ENCODE assay signal across 25 cellular contexts in the genomic region with DNA sequence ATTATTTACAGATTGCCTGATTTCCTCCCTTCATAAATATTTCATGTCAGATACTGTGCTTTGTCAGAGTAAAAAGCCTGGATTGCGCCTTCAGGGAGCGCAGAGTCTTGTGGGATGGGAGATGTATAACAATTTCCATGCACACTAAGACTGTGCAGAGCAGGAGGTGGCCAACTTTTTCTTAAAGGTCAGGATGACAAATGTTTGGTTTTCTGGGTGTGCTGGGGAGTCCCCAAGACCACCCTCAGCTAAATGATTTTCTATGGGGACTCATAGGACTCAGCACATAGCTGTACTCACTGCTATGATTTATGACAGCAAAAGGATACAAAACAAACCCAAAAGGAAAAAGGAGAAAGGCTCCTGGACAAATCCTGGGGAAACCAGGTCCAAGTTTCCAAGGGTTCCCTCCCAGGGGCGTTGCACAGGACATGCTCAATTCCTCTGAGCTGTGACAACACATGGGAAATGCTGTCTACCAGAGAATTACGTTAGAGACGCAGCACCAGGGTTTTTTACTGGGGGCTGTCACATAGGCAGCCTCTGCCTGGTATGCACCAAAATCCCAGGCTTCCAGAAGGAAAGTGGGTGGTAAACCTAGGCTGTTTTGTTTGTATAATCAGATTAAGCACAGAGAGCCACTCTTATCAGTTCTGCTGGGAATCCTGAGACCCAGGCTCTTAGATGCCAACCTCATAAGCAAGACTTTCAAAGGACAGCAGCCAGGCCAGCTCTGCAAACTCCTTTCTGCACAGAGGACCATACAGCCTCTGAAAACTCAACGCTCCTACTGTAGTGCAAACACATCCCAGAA. TPM values are rescaled to one million over a fixed set of nuclear protein-coding genes. Genes with fewer than 3 reads are reported as not detected.
A peak's percentile ranks its signal among the peaks of the same experiment; 100 is the strongest.
DNase-seq lines count a peak whose midpoint lies in the region; ATAC-seq and TF ChIP-seq lines count a peak whose summit lies in the region.
"Had no signal": no experiment of that assay in that cellular context is flagged by ENCODE, and none has a peak within 500 bp of the region (broad histone marks: within the 10 kb centered on the region; RNA-seq: fewer than 3 reads in every experiment).

No MANE protein-coding gene starts in this region.

- no peaks in the 10 kb centered on the region for H3K36me3 ChIP-seq in mesodermal cell (ENCODE audit: control insufficient read depth, insufficient read depth, low read length)
- H3K36me3 ChIP-seq: BE2C, SJSA1 had no signal

- no peaks in the 10 kb centered on the region for H3K9me3 ChIP-seq in mesodermal cell (ENCODE audit: control insufficient read depth, low read length)
- H3K9me3 ChIP-seq: BE2C, SJSA1 had no signal

- ATAC-seq in stimulated activated naive CD8-positive, alpha-beta T cell treated with anti-CD3 and anti-CD28 coated beads, Interleukin-15, Interleukin-2, amounts not matched to agents 100 U/mL and 50 U/mL, for 24 hours: peak; percentile 80
- no peak for ATAC-seq in stimulated activated naive CD8-positive, alpha-beta T cell treated with anti-CD3 and anti-CD28 coated beads, Interleukin-15, amount 100 ng/mL, for 72 hours
- ATAC-seq: GM23338, PC-3 had no signal

- no peak overlapping the region for H3K4me3 ChIP-seq in mesodermal cell (ENCODE audit: extremely low read depth, insufficient read depth, low read length, poor library complexity, severe bottlenecking)
- H3K4me3 ChIP-seq: GM23338, SJSA1 had no signal

- no peaks in the 10 kb centered on the region for H3K9me3 Mint-ChIP-seq in stimulated activated naive CD8-positive, alpha-beta T cell treated with anti-CD3 and anti-CD28 coated beads, Interleukin-15, amount 100 ng/mL, for 72 hours
- H3K9me3 Mint-ChIP-seq: CD14-positive monocyte; CD8-positive, alpha-beta memory T cell; GM23338; H9 had no signal

- H3K4me1 Mint-ChIP-seq in stimulated activated naive CD8-positive, alpha-beta T cell treated with anti-CD3 and anti-CD28 coated beads, Interleukin-15, amount 100 ng/mL, for 72 hours: no peaks in the 10 kb centered on the region
- H3K4me1 Mint-ChIP-seq: CD14-positive monocyte; CD8-positive, alpha-beta memory T cell; GM23338 had no signal

- H3K27me3 Mint-ChIP-seq in stimulated activated naive CD8-positive, alpha-beta T cell treated with anti-CD3 and anti-CD28 coated beads, Interleukin-15, amount 100 ng/mL, for 72 hours: no peaks in the 10 kb centered on the region

- TF ChIP-seq CTCF in GM13977 (IDR thresholded peaks at IDR 0.05; ENCODE audit: extremely low read depth, insufficient read depth, missing control alignments): no peak

- 60 to 85% methylated on average over 3 of the region's 6 CpGs for WGBS in mesodermal cell (ENCODE audit: insufficient coverage in 2 of 2), 2 experiments

- H3K4me3 Mint-ChIP-seq in stimulated activated naive CD8-positive, alpha-beta T cell treated with anti-CD3 and anti-CD28 coated beads, Interleukin-15, amount 100 ng/mL, for 72 hours: no peak overlapping the region
- H3K4me3 Mint-ChIP-seq: CD14-positive monocyte; CD8-positive, alpha-beta memory T cell; GM23338; H9 had no signal

- H3K27ac Mint-ChIP-seq in stimulated activated naive CD8-positive, alpha-beta T cell treated with anti-CD3 and anti-CD28 coated beads, Interleukin-15, amount 100 ng/mL, for 72 hours: no peak overlapping the region
- H3K27ac Mint-ChIP-seq: CD14-positive monocyte; CD8-positive, alpha-beta memory T cell; GM23338; H9 had no signal

- peaks cover 14% of the 10 kb centered on the region for H3K4me1 ChIP-seq in mesodermal cell (ENCODE audit: control insufficient read depth, insufficient read depth, low read length, poor library complexity, severe bottlenecking)
- H3K4me1 ChIP-seq: BE2C, SJSA1 had no signal

- in situ Hi-C loops in GM13977 (cut with MboI; ENCODE audit: low pct_unique_long_range_greater_than_20kb, low sequenced_read_pairs, unreplicated experiment): no loop called here

- DNase-seq in DMS53 (lab: John Stamatoyannopoulos, UW): peak; percentile 14
- no peak for DNase-seq in DMS53 treated with DMSO at 0.1 percent for 48 hours (lab: John Stamatoyannopoulos, UW; ENCODE audit: unreplicated experiment)
- peak; percentile 7 for DNase-seq in stimulated activated naive CD8-positive, alpha-beta T cell treated with anti-CD3 and anti-CD28 coated beads, Interleukin-15, Interleukin-2, amounts not matched to agents 100 U/mL and 50 U/mL, for 24 hours
- DNase-seq in stimulated activated naive CD8-positive, alpha-beta T cell treated with anti-CD3 and anti-CD28 coated beads, Interleukin-15, amount 100 ng/mL, for 72 hours: no peak
- no peak for DNase-seq in NCI-H2171 (lab: John Stamatoyannopoulos, UW)
- DNase-seq in GM13977 (ENCODE audit: low spot score): no peak
- no peak for DNase-seq in activated CD8-positive, alpha-beta memory T cell treated with anti-CD3 and anti-CD28 coated beads, Interleukin-2, amount 50 U/mL, for 4 hours
- DNase-seq: BE2C; CD8-positive, alpha-beta memory T cell; DMS 273 treated with DMSO at 0.1 percent for 48 hours; DND-41; H9; Karpas-422; NCI-H1105; NCI-H1436 treated with DMSO at 0.1 percent for 48 hours; NCI-H187 treated with DMSO at 0.1 percent for 48 hours; NCI-H524; NCI-H748 treated with DMSO at 0.1 percent for 48 hours; NK-92 treated with Interleukin-12 subunit alpha and Interleukin-12 subunit beta, amount 100 ng/mL, for 24 hours; PC-3 had no signal

- peak overlapping the region; percentile 68 for H3K27ac ChIP-seq in mesodermal cell (ENCODE audit: low read depth, low read length, severe bottlenecking)
- H3K27ac ChIP-seq: 22Rv1, SJSA1 had no signal

RNA-seq across cellular contexts. Expression of gene CSNK2A3, which starts 59.0 kb away (rescaled TPM):
- 3.3 TPM for polyA plus RNA-seq in mesodermal cell (2013, experiment 1 of 2)
- 4.0 TPM for polyA plus RNA-seq in mesodermal cell (2013, experiment 2 of 2)

Comparison
In these comparisons a context has a peak if more than half of its experiments do, and no peak if none do; other contexts are left out.
1. DNase-seq: peak in DMS53 (single experiment) and stimulated activated naive CD8-positive, alpha-beta T cell treated with anti-CD3 and anti-CD28 coated beads, Interleukin-15, Interleukin-2, amounts not matched to agents 100 U/mL and 50 U/mL, for 24 hours (single experiment); none in DMS53 treated with DMSO at 0.1 percent for 48 hours (single experiment), stimulated activated naive CD8-positive, alpha-beta T cell treated with anti-CD3 and anti-CD28 coated beads, Interleukin-15, amount 100 ng/mL, for 72 hours (0 of 2), NCI-H2171 (single experiment), GM13977 (single experiment) and activated CD8-positive, alpha-beta memory T cell treated with anti-CD3 and anti-CD28 coated beads, Interleukin-2, amount 50 U/mL, for 4 hours (single experiment).